Comparison of ENCODE assay signal across 19 cellular contexts in the genomic region with DNA sequence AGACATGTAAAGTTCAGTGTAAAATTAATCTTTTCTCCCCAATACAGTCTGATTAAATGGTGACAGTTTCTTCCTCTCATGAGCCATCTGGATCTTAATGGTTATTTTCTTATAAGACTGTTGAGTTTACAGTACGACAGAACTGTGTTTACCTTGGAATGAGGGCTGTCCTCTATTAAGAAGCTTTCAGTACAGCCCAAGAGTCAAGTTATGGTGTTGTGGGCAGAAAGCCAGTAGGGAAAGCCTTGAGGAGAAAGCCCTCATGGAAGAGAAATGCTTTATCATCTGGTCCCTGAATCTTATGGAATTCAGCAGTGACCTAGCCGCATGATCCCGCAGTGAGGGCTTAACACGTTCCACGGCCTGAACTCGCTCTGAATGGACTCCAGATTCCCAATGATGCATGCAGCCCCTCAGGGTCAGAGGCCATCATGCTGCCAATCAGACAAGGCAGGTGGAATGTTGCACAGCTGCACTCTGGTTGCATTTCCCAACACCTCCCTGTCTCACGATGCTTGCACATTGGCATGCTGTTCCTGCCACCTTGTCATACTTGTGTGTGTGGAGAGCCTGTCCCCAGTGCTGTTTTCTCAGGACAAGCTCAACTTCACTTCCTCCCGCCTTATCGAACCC.
DNase-seq lines count a peak whose midpoint lies in the region; ATAC-seq, FAIRE-seq and TF ChIP-seq lines count a peak whose summit lies in the region.
"Had no signal": no experiment of that assay in that cellular context is flagged by ENCODE, and none has a peak within 500 bp of the region (broad histone marks: within the 10 kb centered on the region; RNA-seq: fewer than 3 reads in every experiment).

No MANE protein-coding gene starts in this region.

- intact Hi-C loops in Caco-2 (cut with micrococcal nuclease; ENCODE audit: unreplicated experiment) (loop anchor here (1.0 kb wide), 2 partner anchors 10 to 40 kb away; no protein-coding TSS in a partner anchor), pancreas (cut with DNase I) (no loop called here)

- TF ChIP-seq CTCF in Caco-2 (IDR thresholded peaks at IDR 0.05; ENCODE audit: insufficient read depth in 1 of 2, low read depth in 1 of 2, low read length in 1 of 2, severe bottlenecking in 1 of 2, unreplicated experiment in 1 of 2) (no peak), hepatocyte (IDR thresholded peaks at IDR 0.05; ENCODE audit: poor library complexity) (no peak), pancreas (IDR thresholded peaks at IDR 0.05) (no peak)

- POLR2A ChIA-PET in Caco-2 (lab: Charles Lee): no interaction called here

- ATAC-seq in pancreas: peak in 3 of 4 donors; percentile 40 to 61 (median 55)
- ATAC-seq: Panc1 had no signal

- no peaks in the 10 kb centered on the region for H3K9me2 ChIP-seq in hepatocyte (replicated peaks; ENCODE audit: insufficient read depth)

- no peak for FAIRE-seq in pancreas (lab: Jason Lieb, UNC)
- no peak for FAIRE-seq in RCC 7860 (lab: Jason Lieb, UNC)

- H2AFZ ChIP-seq in hepatocyte: no peak overlapping the region

- no peaks in the 10 kb centered on the region for H3K36me3 Mint-ChIP-seq in Caco-2 (ENCODE audit: insufficient read depth, unreplicated experiment)

- H3K27ac Mint-ChIP-seq in Caco-2 (ENCODE audit: unreplicated experiment): peak overlapping the region; percentile 68

- peak overlapping the region; percentile 1 for H3K4me3 Mint-ChIP-seq in Caco-2 (ENCODE audit: unreplicated experiment)

- no peaks in the 10 kb centered on the region for H4K20me1 ChIP-seq in hepatocyte (ENCODE audit: insufficient read depth, poor library complexity, severe bottlenecking)

- 58% methylated on average over 9 of the region's 9 CpGs for WGBS in hepatocyte (ENCODE audit: low lambda C conversion rate, missing lambda C conversion rate)
- WGBS in pancreas, 2 donors: 47 to 53% methylated on average over 9 of the region's 9 CpGs

- no peaks in the 10 kb centered on the region for H3K27me3 ChIP-seq in Caco-2 (replicated peaks; ENCODE audit: control insufficient read depth, insufficient read depth, low read length)
- no peaks in the 10 kb centered on the region for H3K27me3 ChIP-seq in hepatocyte
- H3K27me3 ChIP-seq in pancreas: no peaks in the 10 kb centered on the region

- no peaks in the 10 kb centered on the region for H3K9me3 Mint-ChIP-seq in Caco-2 (ENCODE audit: unreplicated experiment)

- H3K4me2 ChIP-seq in hepatocyte: peak overlapping the region; percentile 49

- no peaks in the 10 kb centered on the region for H3K27me3 Mint-ChIP-seq in Caco-2 (ENCODE audit: insufficient read depth, unreplicated experiment)

- no peaks in the 10 kb centered on the region for H3K79me2 ChIP-seq in hepatocyte

- DNase-seq in Caco-2: no peak
- peak; percentile 36 for DNase-seq in astrocyte of the hippocampus (ENCODE audit: low read depth, low spot score)
- peak; percentile 50 for DNase-seq in hepatocyte (ENCODE audit: low spot score)
- DNase-seq in pancreas: peak in 3 of 6 donors; percentile 24 to 43 (median 34)
- DNase-seq in SIG-M5 (lab: John Stamatoyannopoulos, UW): no peak
- no peak for DNase-seq in RCC 7860 (ENCODE audit: low spot score)
- no peak for DNase-seq in NCI-H1048 (lab: John Stamatoyannopoulos, UW)
- DNase-seq: AML-193, Calu3, DND-41, GOT3, KG1, NCI-H1105 treated with DMSO at 0.1 percent for 48 hours, NCI-H187 treated with DMSO at 0.1 percent for 48 hours, NCI-H2171, NCI-H82, SHP77 had no signal

- BruUV-seq in Caco-2 (replicated peaks; lab: Mats Ljungman, UMichigan): no TSS peak

- H3K27ac ChIP-seq in hepatocyte: peak overlapping the region; percentile 75
- H3K27ac ChIP-seq in pancreas: no peak overlapping the region
- H3K27ac ChIP-seq: HL-60 had no signal

- no peaks in the 10 kb centered on the region for H3K36me3 ChIP-seq in Caco-2 (ENCODE audit: control insufficient read depth, insufficient read depth, low read length)
- H3K36me3 ChIP-seq in hepatocyte (replicated peaks; ENCODE audit: insufficient read depth, low read depth): no peaks in the 10 kb centered on the region
- no peaks in the 10 kb centered on the region for H3K36me3 ChIP-seq in pancreas

- CTCF ChIA-PET in Caco-2 (lab: Charles Lee): no interaction called here

- H3K4me1 Mint-ChIP-seq in Caco-2 (ENCODE audit: low read depth, unreplicated experiment): peaks cover 48% of the 10 kb centered on the region

- peaks cover 56% of the 10 kb centered on the region for H3K4me1 ChIP-seq in Caco-2
- peaks cover 53% of the 10 kb centered on the region for H3K4me1 ChIP-seq in hepatocyte (ENCODE audit: insufficient read depth)
- peaks cover 4 to 31% (median 24%) of the 10 kb centered on the region in 3 donors for H3K4me1 ChIP-seq in pancreas

- H3K9me3 ChIP-seq in Caco-2: no peaks in the 10 kb centered on the region; the same call in 1 of the 2 replicates
- H3K9me3 ChIP-seq in hepatocyte (ENCODE audit: low read depth): peaks cover 3% of the 10 kb centered on the region
- H3K9me3 ChIP-seq in pancreas: no peaks in the 10 kb centered on the region

- no peak overlapping the region for H3K4me3 ChIP-seq in Caco-2 (ENCODE audit: low read depth, low read length)
- H3K4me3 ChIP-seq in hepatocyte: no peak overlapping the region
- no peak overlapping the region for H3K4me3 ChIP-seq in pancreas

Comparison
In these comparisons a context has a peak if more than half of its experiments do, and no peak if none do; other contexts are left out.
1. DNase-seq: peak in astrocyte of the hippocampus (single experiment) and hepatocyte (single experiment); none in Caco-2 (0 of 2), SIG-M5 (single experiment), RCC 7860 (single experiment) and NCI-H1048 (single experiment).